9 cellular contexts compared by ENCODE assay signal in the genomic region with DNA sequence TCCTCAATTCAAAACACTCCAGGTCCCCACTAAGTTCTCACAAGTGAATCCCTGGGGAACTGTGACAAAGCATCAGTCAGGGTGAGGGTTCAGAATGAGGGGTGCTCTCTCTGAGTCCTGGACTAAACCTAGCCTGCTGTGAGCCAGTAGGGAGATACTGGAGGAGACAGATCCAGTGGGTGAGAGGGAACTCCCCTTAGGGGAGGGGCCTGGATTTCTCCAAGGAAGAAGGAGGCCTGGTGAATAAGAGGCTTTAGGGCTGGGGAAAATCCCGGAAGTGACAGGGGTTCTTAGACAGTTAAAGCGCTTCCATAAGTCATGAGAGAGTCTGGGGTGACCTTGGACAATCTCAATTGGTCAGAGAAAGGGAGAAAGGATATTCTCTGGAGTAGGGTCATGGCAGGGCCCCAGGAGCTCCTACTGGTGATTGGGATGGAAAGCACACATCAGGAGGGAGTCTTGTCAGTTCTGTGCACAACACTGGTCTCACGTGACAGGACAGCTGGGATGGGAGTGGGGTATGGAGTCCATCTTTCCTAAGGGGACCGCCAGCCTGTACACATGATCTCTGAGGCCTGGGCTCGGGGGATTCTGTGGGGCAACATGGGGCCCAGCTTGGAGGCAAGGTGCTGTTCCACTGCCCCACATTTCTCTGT. TPM values are rescaled to one million over a fixed set of nuclear protein-coding genes. Genes with fewer than 3 reads are reported as not detected.
DNase-seq lines count a peak whose midpoint lies in the region; ATAC-seq and FAIRE-seq lines count a peak whose summit lies in the region.
"Had no signal": no experiment of that assay in that cellular context is flagged by ENCODE, and none has a peak within 500 bp of the region (broad histone marks: within the 10 kb centered on the region; RNA-seq: fewer than 3 reads in every experiment).

No MANE protein-coding gene starts in this region.

- CTCF ChIA-PET in activated naive CD4-positive, alpha-beta T cell treated with anti-CD3 and anti-CD28 coated beads for 36 hours (lab: Charles Lee) = interaction anchor here (0.6 to 4.2 kb wide), 5 partner anchors 11 to 655 kb away, joined by 3 to 30 read pairs (median 6); partner anchors contain the start of genes CASTOR1 and RNF215

- DNase-seq in activated naive CD4-positive, alpha-beta T cell treated with anti-CD3 and anti-CD28 coated beads for 36 hours = peak; percentile 36
- no peak for DNase-seq in activated naive CD4-positive, alpha-beta T cell treated with Interleukin-2 at 50 U/mL for 16 hours
- DNase-seq in right cardiac atrium (peak in 2 of 3 donors; percentile 63 to 64), small intestine (peak; percentile 73), NCI-H1092 treated with DMSO at 0.1 percent for 48 hours (lab: John Stamatoyannopoulos, UW) (no peak)

- no peak for FAIRE-seq in small intestine (lab: Jason Lieb, UNC)
- FAIRE-seq: frontal cortex had no signal

- H3K27ac ChIP-seq in right cardiac atrium (ENCODE audit: low read length) = peak overlapping the region; percentile 29
- peak overlapping the region in 1 of 2 donors; percentile 65 for H3K27ac ChIP-seq in small intestine (ENCODE audit: low read depth in 1 of 2, low read length in 1 of 2)

- no peaks in the 10 kb centered on the region for H3K9me3 Mint-ChIP-seq in activated naive CD4-positive, alpha-beta T cell treated with anti-CD3 and anti-CD28 coated beads for 36 hours
- no peaks in the 10 kb centered on the region for H3K9me3 Mint-ChIP-seq in activated naive CD8-positive, alpha-beta T cell (ENCODE audit: low read depth)

- no peaks in the 10 kb centered on the region for H3K27me3 Mint-ChIP-seq in activated naive CD4-positive, alpha-beta T cell treated with anti-CD3 and anti-CD28 coated beads for 36 hours (ENCODE audit: low read depth)
- H3K27me3 Mint-ChIP-seq in activated naive CD8-positive, alpha-beta T cell = no peaks in the 10 kb centered on the region

- no peaks in the 10 kb centered on the region for H3K9me3 ChIP-seq in right cardiac atrium (ENCODE audit: control insufficient read depth, low read length)
- H3K9me3 ChIP-seq in small intestine (ENCODE audit: control insufficient read depth, low read depth) = no peaks in the 10 kb centered on the region

- peaks cover 62% of the 10 kb centered on the region for H3K4me1 Mint-ChIP-seq in activated naive CD4-positive, alpha-beta T cell treated with anti-CD3 and anti-CD28 coated beads for 36 hours (ENCODE audit: low read depth)
- H3K4me1 Mint-ChIP-seq in activated naive CD8-positive, alpha-beta T cell (ENCODE audit: low read depth) = peaks cover 64% of the 10 kb centered on the region

- peak overlapping the region; percentile 73 for H3K27ac Mint-ChIP-seq in activated naive CD4-positive, alpha-beta T cell treated with anti-CD3 and anti-CD28 coated beads for 36 hours
- H3K27ac Mint-ChIP-seq in activated naive CD8-positive, alpha-beta T cell = peak overlapping the region; percentile 91

- peak overlapping the region; percentile 82 for H3K4me3 Mint-ChIP-seq in activated naive CD4-positive, alpha-beta T cell treated with anti-CD3 and anti-CD28 coated beads for 36 hours
- H3K4me3 Mint-ChIP-seq in activated naive CD8-positive, alpha-beta T cell = peak overlapping the region; percentile 91

- H3K36me3 ChIP-seq in small intestine (ENCODE audit: control insufficient read depth in 2 of 2, insufficient read depth in 2 of 2, low read length in 2 of 2) = peaks cover 0 to 4% of the 10 kb centered on the region in 2 donors

- H3K36me3 Mint-ChIP-seq in activated naive CD4-positive, alpha-beta T cell treated with anti-CD3 and anti-CD28 coated beads for 36 hours (ENCODE audit: low read depth) = peaks cover 4% of the 10 kb centered on the region
- H3K36me3 Mint-ChIP-seq in activated naive CD8-positive, alpha-beta T cell = peaks cover 2% of the 10 kb centered on the region

- H3K4me3 ChIP-seq in right cardiac atrium (ENCODE audit: low read length) (peak overlapping the region; percentile 85), small intestine (ENCODE audit: low read depth in 1 of 2, low read length in 2 of 2) (peak overlapping the region; percentile 57 to 86)

- H3K27me3 ChIP-seq in right cardiac atrium (ENCODE audit: control insufficient read depth, insufficient read depth) = no peaks in the 10 kb centered on the region
- H3K27me3 ChIP-seq in small intestine (ENCODE audit: control insufficient read depth in 2 of 2, insufficient read depth in 2 of 2, low read length in 2 of 2) = no peaks in the 10 kb centered on the region

- peak; percentile 48 to 49 for ATAC-seq in right cardiac atrium
- no peak for ATAC-seq in HG03175 (IDR thresholded peaks at IDR 0.05; ENCODE audit: unreplicated experiment)
- ATAC-seq in HG03442 (IDR thresholded peaks at IDR 0.05; ENCODE audit: unreplicated experiment) = no peak

- intact Hi-C loops in activated naive CD4-positive, alpha-beta T cell treated with anti-CD3 and anti-CD28 coated beads for 36 hours (cut with micrococcal nuclease) = no loop called here
- intact Hi-C loops in right cardiac atrium (cut with DNase I) = loop anchor here in 1 of 4 donors (5.0 kb wide), 1 partner anchor 38 kb away; the partner anchor contains the start of gene CASTOR1

- H3K4me1 ChIP-seq in right cardiac atrium (ENCODE audit: control insufficient read depth, insufficient read depth, low read length) (peaks cover 11% of the 10 kb centered on the region), small intestine (ENCODE audit: control insufficient read depth in 2 of 2, insufficient read depth in 1 of 2, low read depth in 1 of 2, low read length in 1 of 2) (peaks cover 2 to 6% of the 10 kb centered on the region in 2 donors)

- 56% methylated on average over 5 of the region's 5 CpGs for WGBS in right cardiac atrium
- WGBS in small intestine, 3 donors = 33 to 55% (median 49%) methylated on average over 5 of the region's 5 CpGs

RNA-seq across cellular contexts. Expression of gene TBC1D10A, which starts 1.5 kb away (rescaled TPM):
- total RNA-seq in activated naive CD4-positive, alpha-beta T cell treated with anti-CD3 and anti-CD28 coated beads for 36 hours = 10 to 100 TPM; 19.4 to 21.4 TPM
- total RNA-seq in right cardiac atrium = 1 to 10 TPM; 5.6 to 9.1 (median 8.5) TPM
- polyA plus RNA-seq in right cardiac atrium (5.4 TPM), small intestine (10 to 100 TPM in 2 of 3 donors, 1 to 10 TPM in 1; 8.5 to 16.3 (median 13.5) TPM)

RNA-seq across cellular contexts. Expression of gene SF3A1, which starts 31.5 kb away (rescaled TPM):
- 100 to 1,000 TPM; 274 to 276 TPM for total RNA-seq in activated naive CD4-positive, alpha-beta T cell treated with anti-CD3 and anti-CD28 coated beads for 36 hours
- total RNA-seq in right cardiac atrium = 100 to 1,000 TPM; 105 to 110 (median 108) TPM
- 16.2 TPM for polyA plus RNA-seq in right cardiac atrium
- polyA plus RNA-seq in small intestine = 10 to 100 TPM; 17.6 to 28.2 (median 26.2) TPM

RNA-seq across cellular contexts. Expression of gene CCDC157, which starts 31.6 kb away (rescaled TPM):
- 1 to 10 TPM; 1.1 to 1.5 TPM for total RNA-seq in activated naive CD4-positive, alpha-beta T cell treated with anti-CD3 and anti-CD28 coated beads for 36 hours
- total RNA-seq in right cardiac atrium = 1 to 10 TPM in 3 of 4 donors, under 1 TPM in 1; 0.47 to 2.1 (median 1.4) TPM
- polyA plus RNA-seq in right cardiac atrium (0.66 TPM), small intestine (1 to 10 TPM; 1.5 to 5.9 (median 2.2) TPM)

RNA-seq across cellular contexts. Expression of gene CASTOR1, which starts 35.9 kb away (rescaled TPM):
- total RNA-seq in activated naive CD4-positive, alpha-beta T cell treated with anti-CD3 and anti-CD28 coated beads for 36 hours = 1 to 10 TPM; 2.1 to 3.8 TPM
- 1 to 10 TPM; 7.0 to 9.0 (median 7.4) TPM for total RNA-seq in right cardiac atrium
- polyA plus RNA-seq in right cardiac atrium (6.4 TPM), small intestine (1 to 10 TPM; 2.0 to 7.0 (median 2.2) TPM)

RNA-seq across cellular contexts. Expression of gene OSM, which starts 58.5 kb away (rescaled TPM):
- 10 to 100 TPM in 1 of 2 experiments, 1 to 10 TPM in 1; 8.9 to 11.2 TPM for total RNA-seq in activated naive CD4-positive, alpha-beta T cell treated with anti-CD3 and anti-CD28 coated beads for 36 hours
- 1 to 10 TPM in 1 of 4 donors, under 1 TPM in 3; 0.17 to 1.5 (median 0.26) TPM for total RNA-seq in right cardiac atrium
- polyA plus RNA-seq in right cardiac atrium = 0.81 TPM
- under 1 TPM in 1 of 3 donors, not detected in 2; 0.55 TPM for polyA plus RNA-seq in small intestine

Comparison
In these comparisons a context has a peak if more than half of its experiments do, and no peak if none do; other contexts are left out.
1. DNase-seq: peak in activated naive CD4-positive, alpha-beta T cell treated with anti-CD3 and anti-CD28 coated beads for 36 hours (single experiment), right cardiac atrium (2 of 3) and small intestine (single experiment); none in activated naive CD4-positive, alpha-beta T cell treated with Interleukin-2 at 50 U/mL for 16 hours (single experiment) and NCI-H1092 treated with DMSO at 0.1 percent for 48 hours (single experiment).
2. ATAC-seq: peak in right cardiac atrium (2 of 2); none in HG03175 (single experiment) and HG03442 (single experiment).